ENCODE assay signal across 9 cellular contexts in genomic region chr18:76013041-76013440, GRCh38.
"Had no signal": no experiment of that assay in that cellular context is flagged by ENCODE, and none has a peak within 500 bp of the region (broad histone marks: within the 10 kb centered on the region; RNA-seq: fewer than 3 reads in every experiment).

No MANE protein-coding gene starts in this region.

- H3K27ac Mint-ChIP-seq: H9, IgD-negative memory B cell had no signal

- DNase-seq: GM23248, H9, HCEC 1CT, KBM-7 had no signal

- H3K4me3 Mint-ChIP-seq: H9, IgD-negative memory B cell had no signal

- H3K36me3 Mint-ChIP-seq: IgD-negative memory B cell had no signal

- FAIRE-seq: H1, H54, HTR-8/SVneo had no signal

- H2AFZ ChIP-seq: GM23248 had no signal

- H3K27me3 Mint-ChIP-seq: IgD-negative memory B cell had no signal

- H3K4me1 Mint-ChIP-seq: H9, IgD-negative memory B cell had no signal

- H3K9ac ChIP-seq: GM23248, KMS-11 had no signal

- H3K27ac ChIP-seq: GM23248, KMS-11 had no signal

- H3K4me2 ChIP-seq: KMS-11 had no signal

- H3K4me3 ChIP-seq: GM23248 had no signal
